Comparison of ENCODE assay signal across 11 cellular contexts in genomic region chr11:116192509-116193206, GRCh38.
A peak's percentile ranks its signal among the peaks of the same experiment; 100 is the strongest.
DNase-seq lines count a peak whose midpoint lies in the region; ATAC-seq, FAIRE-seq and TF ChIP-seq lines count a peak whose summit lies in the region.
"Had no signal": no experiment of that assay in that cellular context is flagged by ENCODE, and none has a peak within 500 bp of the region (broad histone marks: within the 10 kb centered on the region; RNA-seq: fewer than 3 reads in every experiment).

No MANE protein-coding gene starts in this region.

- H3K27me3 ChIP-seq in astrocyte (ENCODE audit: insufficient read depth, low read length) (no peaks in the 10 kb centered on the region), kidney epithelial cell (ENCODE audit: control insufficient read depth, insufficient read depth, low read length) (no peaks in the 10 kb centered on the region), skeletal muscle tissue (ENCODE audit: control insufficient read depth in 3 of 3, insufficient read depth in 3 of 3, low read length in 3 of 3) (peaks cover 21 to 43% (median 35%) of the 10 kb centered on the region in 3 donors)

- DNase-seq in G401 (ENCODE audit: low spot score) (peak; percentile 74), astrocyte (ENCODE audit: low read depth) (no peak), kidney epithelial cell (ENCODE audit: low read depth) (no peak), occipital lobe (lab: John Stamatoyannopoulos, UW) (no peak)
- DNase-seq: T-helper 17 cell had no signal

- TF ChIP-seq CTCF in astrocyte (IDR thresholded peaks at IDR 0.05; ENCODE audit: insufficient read depth, low read depth, low read length) (no peak), kidney epithelial cell (IDR thresholded peaks at IDR 0.05; ENCODE audit: insufficient read depth, low read length, poor library complexity, severe bottlenecking) (no peak)

- no peaks in the 10 kb centered on the region for H3K36me3 Mint-ChIP-seq in astrocyte (ENCODE audit: low read depth, unreplicated experiment)

- peak overlapping the region; percentile 84 for H2AFZ ChIP-seq in astrocyte (ENCODE audit: low read depth, low read length)

- no peaks in the 10 kb centered on the region for H3K9me3 Mint-ChIP-seq in astrocyte (ENCODE audit: unreplicated experiment)
- H3K9me3 Mint-ChIP-seq: activated T-helper 1 cell treated with anti-CD3 and anti-CD28 coated beads, Interleukin-12 subunit alpha, Interleukin-12 subunit beta, Interleukin-2, Interleukin-4 antibody, amounts not matched to agents 30 ng/mL and 10 ng/mL and 1 ng/mL, durations not matched to agents 14 hours and 24 hours and 36 hours had no signal

- peak overlapping the region; percentile 95 for H3K4me2 ChIP-seq in astrocyte (ENCODE audit: low read length)

- no peaks in the 10 kb centered on the region for H4K20me1 ChIP-seq in astrocyte (ENCODE audit: insufficient read depth, low read length)

- H3K27ac Mint-ChIP-seq in astrocyte (ENCODE audit: unreplicated experiment): no peak overlapping the region
- H3K27ac Mint-ChIP-seq: activated T-helper 1 cell treated with anti-CD3 and anti-CD28 coated beads, Interleukin-12 subunit alpha, Interleukin-12 subunit beta, Interleukin-2, Interleukin-4 antibody, amounts not matched to agents 30 ng/mL and 10 ng/mL and 1 ng/mL, durations not matched to agents 14 hours and 24 hours and 36 hours; T-helper 17 cell had no signal

- H3K27ac ChIP-seq in astrocyte (ENCODE audit: low read depth, low read length) (peak overlapping the region; percentile 25), skeletal muscle tissue (ENCODE audit: low read depth, low read length) (no peak overlapping the region)

- no peak for FAIRE-seq in astrocyte (lab: Jason Lieb, UNC)
- FAIRE-seq: endometrium had no signal

- peaks cover 35% of the 10 kb centered on the region for H3K27me3 Mint-ChIP-seq in astrocyte (ENCODE audit: low read depth, unreplicated experiment)

- H3K79me2 ChIP-seq in astrocyte (ENCODE audit: insufficient read depth, low read length): no peaks in the 10 kb centered on the region

- H3K36me3 ChIP-seq in astrocyte (ENCODE audit: insufficient read depth, low read length) (no peaks in the 10 kb centered on the region), kidney epithelial cell (ENCODE audit: control insufficient read depth, insufficient read depth, low read length) (no peaks in the 10 kb centered on the region), skeletal muscle tissue (ENCODE audit: control insufficient read depth in 3 of 3, insufficient read depth in 3 of 3, low read length in 3 of 3) (no peaks in the 10 kb centered on the region)

- H3K4me1 ChIP-seq in astrocyte (ENCODE audit: insufficient read depth, low read length) (peaks cover 11% of the 10 kb centered on the region), skeletal muscle tissue (ENCODE audit: control insufficient read depth in 3 of 3, insufficient read depth in 3 of 3, low read length in 3 of 3) (peaks cover 0 to 6% (median 4%) of the 10 kb centered on the region in 3 donors)

- in situ Hi-C loops in G401 (cut with HindIII; ENCODE audit: low sequenced_read_pairs): no loop called here

- peak overlapping the region; percentile 69 for H3K4me3 Mint-ChIP-seq in astrocyte (ENCODE audit: unreplicated experiment)
- H3K4me3 Mint-ChIP-seq: activated T-helper 1 cell treated with anti-CD3 and anti-CD28 coated beads, Interleukin-12 subunit alpha, Interleukin-12 subunit beta, Interleukin-2, Interleukin-4 antibody, amounts not matched to agents 30 ng/mL and 10 ng/mL and 1 ng/mL, durations not matched to agents 14 hours and 24 hours and 36 hours; T-helper 17 cell had no signal

- ATAC-seq in HG02840 (IDR thresholded peaks at IDR 0.05; ENCODE audit: low FRiP score, unreplicated experiment) (no peak), GM18909 (IDR thresholded peaks at IDR 0.05; ENCODE audit: poor library complexity, unreplicated experiment) (no peak), HG02884 (IDR thresholded peaks at IDR 0.05; ENCODE audit: unreplicated experiment) (no peak)
- ATAC-seq: T-helper 17 cell had no signal

- no peaks in the 10 kb centered on the region for H3K4me1 Mint-ChIP-seq in astrocyte (ENCODE audit: low read depth, unreplicated experiment)

- H3K4me3 ChIP-seq in astrocyte (ENCODE audit: insufficient read depth, low read depth, low read length) (peak overlapping the region; percentile 63), kidney epithelial cell (ENCODE audit: low read depth, low read length) (peak overlapping the region; percentile 53), skeletal muscle tissue (ENCODE audit: low read length in 3 of 3) (peak overlapping the region in 2 of 3 donors; percentile 49 to 63)

- no peaks in the 10 kb centered on the region for H3K9me3 ChIP-seq in astrocyte (ENCODE audit: insufficient read depth, low read depth, low read length)
- no peaks in the 10 kb centered on the region for H3K9me3 ChIP-seq in skeletal muscle tissue (ENCODE audit: control insufficient read depth in 3 of 3, low read length in 3 of 3)

- H3K9ac ChIP-seq in astrocyte (ENCODE audit: low read length) (peak overlapping the region; percentile 50), skeletal muscle tissue (ENCODE audit: low read depth in 1 of 3, low read length in 3 of 3) (peak overlapping the region in 1 of 3 donors; percentile 40)
